20 cellular contexts compared by ENCODE assay signal in the genomic region with DNA sequence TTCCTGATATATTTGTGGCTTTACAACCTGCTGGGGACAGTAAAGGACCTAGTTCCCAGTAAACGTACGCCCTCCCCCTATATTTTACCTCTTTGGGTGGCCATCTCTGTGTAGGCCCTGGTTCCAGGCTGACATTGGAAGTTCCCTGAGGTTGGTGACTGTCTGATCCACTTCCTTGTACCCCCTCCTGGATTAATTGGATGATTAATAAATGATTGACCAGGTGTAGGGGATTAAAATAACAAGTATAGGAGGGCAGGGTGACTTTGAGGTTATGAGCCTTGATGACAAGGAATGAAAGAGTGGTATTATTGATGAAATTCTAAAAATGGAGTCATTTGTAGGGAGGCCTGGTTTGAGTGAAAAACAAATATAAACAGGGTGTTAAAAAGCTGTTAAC. TPM values are rescaled to one million over a fixed set of nuclear protein-coding genes. Genes with fewer than 3 reads are reported as not detected.
DNase-seq lines count a peak whose midpoint lies in the region; ATAC-seq and TF ChIP-seq lines count a peak whose summit lies in the region.
"Had no signal": no experiment of that assay in that cellular context is flagged by ENCODE, and none has a peak within 500 bp of the region (broad histone marks: within the 10 kb centered on the region; RNA-seq: fewer than 3 reads in every experiment).

No MANE protein-coding gene starts in this region.

- peaks cover 71 to 96% (median 82%) of the 10 kb centered on the region in 4 donors for H3K4me1 Mint-ChIP-seq in CD4-positive, CD25-positive, alpha-beta regulatory T cell
- H3K4me1 Mint-ChIP-seq in Calu3 (ENCODE audit: low read depth, unreplicated experiment) (peaks cover 76% of the 10 kb centered on the region), endothelial cell (ENCODE audit: unreplicated experiment) (peaks cover 72% of the 10 kb centered on the region)
- H3K4me1 Mint-ChIP-seq in activated naive CD8-positive, alpha-beta T cell treated with anti-CD3 and anti-CD28 coated beads, Interleukin-2, amount 10 ng/mL, durations not matched to agents 7 days and 5 days, result peaks cover 82% of the 10 kb centered on the region
- peaks cover 77 to 99% (median 97%) of the 10 kb centered on the region in 7 donors for H3K4me1 Mint-ChIP-seq in naive thymus-derived CD4-positive, alpha-beta T cell

- no TSS peak for BruUV-seq in Calu3 (replicated peaks; lab: Mats Ljungman, UMichigan)

- no peaks in the 10 kb centered on the region for H3K9me3 ChIP-seq in CD4-positive, CD25-positive, alpha-beta regulatory T cell (ENCODE audit: control insufficient read depth in 2 of 2, low read length in 2 of 2)
- no peaks in the 10 kb centered on the region for H3K9me3 ChIP-seq in naive thymus-derived CD4-positive, alpha-beta T cell (ENCODE audit: control insufficient read depth in 2 of 3, low read length in 3 of 3)
- H3K9me3 ChIP-seq: heart left ventricle, SJSA1 had no signal

- peak overlapping the region; percentile 98 for H3K4me3 ChIP-seq in CD4-positive, CD25-positive, alpha-beta regulatory T cell (ENCODE audit: low read depth, low read length)
- H3K4me3 ChIP-seq in naive thymus-derived CD4-positive, alpha-beta T cell (ENCODE audit: low read length), result no peak overlapping the region
- H3K4me3 ChIP-seq: heart left ventricle, SJSA1 had no signal

- CTCF ChIA-PET in Calu3 (lab: Charles Lee), result interaction anchor here (0.8 to 1.2 kb wide), 3 partner anchors 23 to 93 kb away, joined by 3 to 4 read pairs (median 4); no protein-coding TSS in a partner anchor
- CTCF ChIA-PET in naive thymus-derived CD4-positive, alpha-beta T cell (lab: Charles Lee), result interaction anchor here (0.8 kb wide), 1 partner anchor 9 kb away, joined by 4 read pairs; no protein-coding TSS in a partner anchor

- POLR2A ChIA-PET in activated naive CD8-positive, alpha-beta T cell treated with anti-CD3 and anti-CD28 coated beads, Interleukin-2, amount 10 ng/mL, durations not matched to agents 7 days and 5 days (lab: Charles Lee), result no interaction called here
- POLR2A ChIA-PET in naive thymus-derived CD4-positive, alpha-beta T cell (lab: Charles Lee), result interaction anchor here (1.3 kb wide), 2 partner anchors 9 to 16 kb away, joined by 3 to 4 read pairs; no protein-coding TSS in a partner anchor

- H3K27ac ChIP-seq in CD4-positive, CD25-positive, alpha-beta regulatory T cell (ENCODE audit: insufficient read depth, low read length, poor library complexity, severe bottlenecking), result peak overlapping the region; percentile 47
- H3K27ac ChIP-seq in naive thymus-derived CD4-positive, alpha-beta T cell (ENCODE audit: low read depth, low read length), result peak overlapping the region; percentile 24
- H3K27ac ChIP-seq: SJSA1 had no signal

- intact Hi-C loops in Calu3 (cut with micrococcal nuclease; ENCODE audit: unreplicated experiment), result loop anchor here (1.0 to 2.0 kb wide), 3 partner anchors 9 to 30 kb away; no protein-coding TSS in a partner anchor
- intact Hi-C loops in naive thymus-derived CD4-positive, alpha-beta T cell (cut with micrococcal nuclease), result no loop called here

- peak overlapping the region; percentile 1 to 91 (median 64) for H3K4me3 Mint-ChIP-seq in CD4-positive, CD25-positive, alpha-beta regulatory T cell
- H3K4me3 Mint-ChIP-seq in Calu3 (ENCODE audit: low read depth, unreplicated experiment), result peak overlapping the region; percentile 60
- H3K4me3 Mint-ChIP-seq in activated naive CD8-positive, alpha-beta T cell treated with anti-CD3 and anti-CD28 coated beads, Interleukin-2, amount 10 ng/mL, durations not matched to agents 7 days and 5 days, result peak overlapping the region; percentile 8
- peak overlapping the region in 6 of 10 donors; percentile 11 to 84 (median 30) for H3K4me3 Mint-ChIP-seq in naive thymus-derived CD4-positive, alpha-beta T cell
- no peak overlapping the region for H3K4me3 Mint-ChIP-seq in endothelial cell (ENCODE audit: unreplicated experiment)

- H3K4me1 ChIP-seq in CD4-positive, CD25-positive, alpha-beta regulatory T cell (ENCODE audit: control insufficient read depth, insufficient read depth, low read length, poor library complexity, severe bottlenecking), result peaks cover 98% of the 10 kb centered on the region
- peaks cover 73 to 93% of the 10 kb centered on the region in 2 donors for H3K4me1 ChIP-seq in naive thymus-derived CD4-positive, alpha-beta T cell (ENCODE audit: control insufficient read depth in 2 of 2, insufficient read depth in 2 of 2, low read length in 2 of 2)

- H3K27ac Mint-ChIP-seq in CD4-positive, CD25-positive, alpha-beta regulatory T cell, result peak overlapping the region in 2 of 3 donors; percentile 14 to 98
- H3K27ac Mint-ChIP-seq in Calu3 (ENCODE audit: unreplicated experiment) (peak overlapping the region; percentile 94), endothelial cell (ENCODE audit: unreplicated experiment) (no peak overlapping the region)
- peak overlapping the region; percentile 59 for H3K27ac Mint-ChIP-seq in activated naive CD8-positive, alpha-beta T cell treated with anti-CD3 and anti-CD28 coated beads, Interleukin-2, amount 10 ng/mL, durations not matched to agents 7 days and 5 days
- H3K27ac Mint-ChIP-seq in naive thymus-derived CD4-positive, alpha-beta T cell, result peak overlapping the region; percentile 7 to 99 (median 95)

- H3K27me3 ChIP-seq in CD4-positive, CD25-positive, alpha-beta regulatory T cell (ENCODE audit: control insufficient read depth, insufficient read depth, low read length), result no peaks in the 10 kb centered on the region
- no peaks in the 10 kb centered on the region for H3K27me3 ChIP-seq in naive thymus-derived CD4-positive, alpha-beta T cell (ENCODE audit: control insufficient read depth in 2 of 2, insufficient read depth in 2 of 2, low read length in 2 of 2)
- H3K27me3 ChIP-seq: heart left ventricle, SJSA1 had no signal

- no peaks in the 10 kb centered on the region for H3K27me3 Mint-ChIP-seq in CD4-positive, CD25-positive, alpha-beta regulatory T cell
- H3K27me3 Mint-ChIP-seq in Calu3 (ENCODE audit: unreplicated experiment) (no peaks in the 10 kb centered on the region), endothelial cell (ENCODE audit: unreplicated experiment) (peaks cover 2% of the 10 kb centered on the region)
- H3K27me3 Mint-ChIP-seq in activated naive CD8-positive, alpha-beta T cell treated with anti-CD3 and anti-CD28 coated beads, Interleukin-2, amount 10 ng/mL, durations not matched to agents 7 days and 5 days, result no peaks in the 10 kb centered on the region
- H3K27me3 Mint-ChIP-seq in naive thymus-derived CD4-positive, alpha-beta T cell, result no peaks in the 10 kb centered on the region

- DNase-seq in CD4-positive, CD25-positive, alpha-beta regulatory T cell, result no peak
- DNase-seq in Calu3 (peak; percentile 32), NOMO-1 (lab: John Stamatoyannopoulos, UW; ENCODE audit: unreplicated experiment in 2 of 2) (no peak), endothelial cell (ENCODE audit: low spot score) (no peak)
- DNase-seq in activated naive CD8-positive, alpha-beta T cell treated with anti-CD3 and anti-CD28 coated beads, Interleukin-2, amount 10 ng/mL, durations not matched to agents 7 days and 5 days, result no peak
- no peak for DNase-seq in naive thymus-derived CD4-positive, alpha-beta T cell
- DNase-seq: amygdala; H7; heart left ventricle; islet precursor cell; midbrain; NCI-H1417; NCI-H2227 treated with DMSO at 0.1 percent for 48 hours; posterior cingulate gyrus; stimulated activated CD4-positive, alpha-beta T cell treated with anti-CD3 and anti-CD28 coated beads, Interleukin-12 subunit alpha, Interleukin-12 subunit beta, amount 100 ng/mL, for 4 hours had no signal

- H3K9me3 Mint-ChIP-seq in CD4-positive, CD25-positive, alpha-beta regulatory T cell, result no peaks in the 10 kb centered on the region
- H3K9me3 Mint-ChIP-seq in Calu3 (ENCODE audit: low read depth, unreplicated experiment), result no peaks in the 10 kb centered on the region
- no peaks in the 10 kb centered on the region for H3K9me3 Mint-ChIP-seq in activated naive CD8-positive, alpha-beta T cell treated with anti-CD3 and anti-CD28 coated beads, Interleukin-2, amount 10 ng/mL, durations not matched to agents 7 days and 5 days
- no peaks in the 10 kb centered on the region for H3K9me3 Mint-ChIP-seq in naive thymus-derived CD4-positive, alpha-beta T cell
- H3K9me3 Mint-ChIP-seq in endothelial cell (ENCODE audit: unreplicated experiment), result no peaks in the 10 kb centered on the region

- no peak for ATAC-seq in CD4-positive, CD25-positive, alpha-beta regulatory T cell (ENCODE audit: low read depth in 2 of 2)
- ATAC-seq in activated naive CD8-positive, alpha-beta T cell treated with anti-CD3 and anti-CD28 coated beads, Interleukin-2, amount 10 ng/mL, durations not matched to agents 7 days and 5 days (ENCODE audit: low read depth), result no peak
- no peak for ATAC-seq in naive thymus-derived CD4-positive, alpha-beta T cell
- ATAC-seq in GM21526 (IDR thresholded peaks at IDR 0.05; ENCODE audit: low FRiP score, unreplicated experiment), result no peak
- ATAC-seq in HG02642 (IDR thresholded peaks at IDR 0.05; ENCODE audit: poor library complexity, unreplicated experiment), result no peak
- ATAC-seq: heart left ventricle had no signal

- no peaks in the 10 kb centered on the region for H3K36me3 ChIP-seq in CD4-positive, CD25-positive, alpha-beta regulatory T cell (ENCODE audit: control insufficient read depth, insufficient read depth, low read length)
- H3K36me3 ChIP-seq in naive thymus-derived CD4-positive, alpha-beta T cell (ENCODE audit: control insufficient read depth in 2 of 3, insufficient read depth in 3 of 3, low read length in 3 of 3), result no peaks in the 10 kb centered on the region
- H3K36me3 ChIP-seq: SJSA1 had no signal

- TF ChIP-seq CTCF in Calu3 (IDR thresholded peaks at IDR 0.05; ENCODE audit: unreplicated experiment) (no peak), endothelial cell (IDR thresholded peaks at IDR 0.05; ENCODE audit: unreplicated experiment) (no peak)

- peaks cover 3% of the 10 kb centered on the region for H3K36me3 Mint-ChIP-seq in CD4-positive, CD25-positive, alpha-beta regulatory T cell
- H3K36me3 Mint-ChIP-seq in Calu3 (ENCODE audit: insufficient read depth, unreplicated experiment) (peaks cover 18% of the 10 kb centered on the region), endothelial cell (ENCODE audit: low read depth, unreplicated experiment) (peaks cover 7% of the 10 kb centered on the region)
- peaks cover 18% of the 10 kb centered on the region for H3K36me3 Mint-ChIP-seq in activated naive CD8-positive, alpha-beta T cell treated with anti-CD3 and anti-CD28 coated beads, Interleukin-2, amount 10 ng/mL, durations not matched to agents 7 days and 5 days
- peaks cover 0 to 34% (median 0%) of the 10 kb centered on the region in 5 donors for H3K36me3 Mint-ChIP-seq in naive thymus-derived CD4-positive, alpha-beta T cell

RNA-seq across cellular contexts. Expression of a gene that starts 9.6 kb away (rescaled TPM):
- total RNA-seq in CD4-positive, CD25-positive, alpha-beta regulatory T cell, result 101 TPM
- 10 to 100 TPM in 1 of 4 donors, 1 to 10 TPM in 3; 7.7 to 15.2 (median 9.0) TPM for polyA plus RNA-seq in CD4-positive, CD25-positive, alpha-beta regulatory T cell
- total RNA-seq in Calu3 (2022) (44.7 and 45.5 TPM in 2 replicates), endothelial cell (ENCODE audit: unreplicated experiment) (71.5 TPM)
- total RNA-seq in activated naive CD8-positive, alpha-beta T cell treated with anti-CD3 and anti-CD28 coated beads, Interleukin-2, amount 10 ng/mL, durations not matched to agents 7 days and 5 days, result 10 to 100 TPM; 42.9 to 44.5 TPM
- total RNA-seq in naive thymus-derived CD4-positive, alpha-beta T cell, result 10 to 100 TPM; 42.9 to 90.8 (median 65.0) TPM
- 1 to 10 TPM; 4.3 to 6.3 TPM for polyA plus RNA-seq in naive thymus-derived CD4-positive, alpha-beta T cell

RNA-seq across cellular contexts. Expression of a gene that starts 46.3 kb away (rescaled TPM):
- total RNA-seq in CD4-positive, CD25-positive, alpha-beta regulatory T cell, result not detected
- not detected for polyA plus RNA-seq in CD4-positive, CD25-positive, alpha-beta regulatory T cell
- total RNA-seq in Calu3 (2022) (not detected in 2 replicates), endothelial cell (ENCODE audit: unreplicated experiment) (not detected)
- not detected for total RNA-seq in activated naive CD8-positive, alpha-beta T cell treated with anti-CD3 and anti-CD28 coated beads, Interleukin-2, amount 10 ng/mL, durations not matched to agents 7 days and 5 days
- not detected for total RNA-seq in naive thymus-derived CD4-positive, alpha-beta T cell
- polyA plus RNA-seq in naive thymus-derived CD4-positive, alpha-beta T cell, result not detected
- total RNA-seq: heart left ventricle, SJSA1, subcutaneous adipose tissue had no signal
- polyA plus RNA-seq: BJ had no signal
